ENCODE assay signal across 11 cellular contexts in genomic region chrY:12661607-12661973, GRCh38. TPM values are rescaled to one million over a fixed set of nuclear protein-coding genes. Genes with fewer than 3 reads are reported as not detected.
DNase-seq lines count a peak whose midpoint lies in the region; ATAC-seq and TF ChIP-seq lines count a peak whose summit lies in the region.
"Had no signal": no experiment of that assay in that cellular context is flagged by ENCODE, and none has a peak within 500 bp of the region (broad histone marks: within the 10 kb centered on the region; RNA-seq: fewer than 3 reads in every experiment).

No MANE protein-coding gene starts in this region.

- DNase-seq in A172 (ENCODE audit: low spot score), result peak; percentile 25
- no peak for DNase-seq in activated B cell treated with CpG ODN at 0.5 μM for 24 hours
- DNase-seq in central memory CD4-positive, alpha-beta T cell, result no peak
- DNase-seq in COLO668 (lab: John Stamatoyannopoulos, UW; ENCODE audit: unreplicated experiment), result no peak

- CTCF ChIA-PET in activated B cell treated with CpG ODN at 0.5 μM for 24 hours (lab: Charles Lee), result no interaction called here

- peak overlapping the region; percentile 97 for H3K27ac Mint-ChIP-seq in activated B cell treated with CpG ODN at 0.5 μM for 24 hours

- peak overlapping the region; percentile 55 for H3K4me3 ChIP-seq in iPS-11a (ENCODE audit: low read depth, low read length)
- H3K4me3 ChIP-seq: right lobe of liver had no signal

- H3K36me3 Mint-ChIP-seq in activated B cell treated with CpG ODN at 0.5 μM for 24 hours (ENCODE audit: low read depth), result peaks cover 20% of the 10 kb centered on the region

- no peaks in the 10 kb centered on the region for H3K27me3 Mint-ChIP-seq in activated B cell treated with CpG ODN at 0.5 μM for 24 hours

- no peaks in the 10 kb centered on the region for H3K9me3 Mint-ChIP-seq in activated B cell treated with CpG ODN at 0.5 μM for 24 hours

- H3K4me3 Mint-ChIP-seq in activated B cell treated with CpG ODN at 0.5 μM for 24 hours, result peak overlapping the region; percentile 98

- TF ChIP-seq CTCF in activated B cell treated with CpG ODN at 0.5 μM for 24 hours (IDR thresholded peaks at IDR 0.05), result no peak

- H3K4me1 Mint-ChIP-seq in activated B cell treated with CpG ODN at 0.5 μM for 24 hours, result peaks cover 25% of the 10 kb centered on the region

- ATAC-seq in GM21423 (IDR thresholded peaks at IDR 0.05; ENCODE audit: unreplicated experiment) (peak; percentile 11), activated B cell treated with CpG ODN at 0.5 μM for 24 hours (ENCODE audit: low read depth) (peak; percentile 5), HG03354 (IDR thresholded peaks at IDR 0.05; ENCODE audit: poor library complexity, severe bottlenecking, unreplicated experiment) (no peak), HG03025 (IDR thresholded peaks at IDR 0.05; ENCODE audit: low FRiP score, unreplicated experiment) (no peak)

- POLR2A ChIA-PET in activated B cell treated with CpG ODN at 0.5 μM for 24 hours (lab: Charles Lee), result interaction anchor here (0.6 to 0.7 kb wide), 6 partner anchors 24 to 820 kb away, joined by 3 to 8 read pairs (median 6); partner anchors contain the start of gene DDX3Y

- intact Hi-C loops in activated B cell treated with CpG ODN at 0.5 μM for 24 hours (cut with micrococcal nuclease), result loop anchor here (5.0 kb wide), 3 partner anchors 41 to 1681 kb away; partner anchors contain the start of gene USP9Y

RNA-seq across cellular contexts. Expression of gene USP9Y, which starts 39.4 kb away (rescaled TPM):
- total RNA-seq in A172 (2014; rRNA removed; shearing (Covaris generic)), result 15.0 and 18.0 TPM in 2 replicates
- 25.8 and 29.3 TPM in 2 replicates for total RNA-seq in activated B cell treated with CpG ODN at 0.5 μM for 24 hours
- total RNA-seq: Daoy, ureter had no signal

Comparison
In these comparisons a context has a peak if more than half of its experiments do, and no peak if none do; other contexts are left out.
1. ATAC-seq: peak in GM21423 (single experiment) and activated B cell treated with CpG ODN at 0.5 μM for 24 hours (single experiment); none in HG03354 (single experiment) and HG03025 (single experiment).